ENCODE assay signal across 8 cellular contexts in genomic region chr1:67429011-67429527, GRCh38. TPM values are rescaled to one million over a fixed set of nuclear protein-coding genes. Genes with fewer than 3 reads are reported as not detected.
DNase-seq lines count a peak whose midpoint lies in the region; ATAC-seq and TF ChIP-seq lines count a peak whose summit lies in the region.

No MANE protein-coding gene starts in this region.

- ATAC-seq in left lung (no peak), GM19035 (IDR thresholded peaks at IDR 0.05; ENCODE audit: unreplicated experiment) (no peak)

- peak overlapping the region; percentile 96 for H3K27ac ChIP-seq in RWPE1
- H3K27ac ChIP-seq in left lung = peak overlapping the region; percentile 86 to 91

- H3K4me3 ChIP-seq in left lung = peak overlapping the region; percentile 89 to 93

- no peak for TF ChIP-seq CTCF in RWPE1 (conservative IDR thresholded peaks at IDR 0.05; ENCODE audit: low read depth)
- TF ChIP-seq CTCF in left lung (IDR thresholded peaks at IDR 0.05) = no peak

- H3K27me3 ChIP-seq in left lung = no peaks in the 10 kb centered on the region

- H3K36me3 ChIP-seq in left lung = peaks cover 0 to 23% of the 10 kb centered on the region in 2 donors

- H3K9me3 ChIP-seq in left lung = no peaks in the 10 kb centered on the region

- H3K4me1 ChIP-seq in left lung = peaks cover 11 to 43% of the 10 kb centered on the region in 2 donors

- CTCF ChIA-PET in RWPE1 (lab: Yijun Ruan, JAX) = interaction anchor here (0.5 to 1.8 kb wide), 9 partner anchors 41 to 259 kb away, joined by 3 to 6 read pairs (median 4); no protein-coding TSS in a partner anchor

- POLR2A ChIA-PET in RWPE1 (lab: Yijun Ruan, JAX; ENCODE audit: low non-redundant PET) = no interaction called here

- intact Hi-C loops in left lung (cut with DNase I) = no loop called here

- DNase-seq in DMS 273 (lab: John Stamatoyannopoulos, UW; ENCODE audit: unreplicated experiment) = peak; percentile 64
- no peak for DNase-seq in DMS 273 treated with DMSO at 0.1 percent for 48 hours (lab: John Stamatoyannopoulos, UW)
- DNase-seq in RWPE1 (ENCODE audit: low spot score) = no peak
- peak; percentile 31 for DNase-seq in astrocyte of the hippocampus (ENCODE audit: low read depth, low spot score)
- DNase-seq in left lung = no peak
- peak; percentile 28 to 35 for DNase-seq in stimulated activated CD4-positive, alpha-beta T cell treated with anti-CD3 and anti-CD28 coated beads, Interleukin-4, amount 100 ng/mL, for 48 hours (ENCODE audit: low read depth in 2 of 2)
- DNase-seq in NCI-H446 treated with DMSO at 0.1 percent for 48 hours (lab: John Stamatoyannopoulos, UW) = no peak

RNA-seq across cellular contexts. Expression of gene SERBP1, which starts 1.1 kb away (rescaled TPM):
- 100 to 1,000 TPM; 130 to 174 TPM for total RNA-seq in left lung

Comparison
In these comparisons a context has a peak if more than half of its experiments do, and no peak if none do; other contexts are left out.
1. DNase-seq: peak in DMS 273 (single experiment), astrocyte of the hippocampus (single experiment) and stimulated activated CD4-positive, alpha-beta T cell treated with anti-CD3 and anti-CD28 coated beads, Interleukin-4, amount 100 ng/mL, for 48 hours (2 of 2); none in DMS 273 treated with DMSO at 0.1 percent for 48 hours (single experiment), RWPE1 (single experiment), left lung (0 of 2) and NCI-H446 treated with DMSO at 0.1 percent for 48 hours (single experiment).